19 cellular contexts compared by ENCODE assay signal in the genomic region with DNA sequence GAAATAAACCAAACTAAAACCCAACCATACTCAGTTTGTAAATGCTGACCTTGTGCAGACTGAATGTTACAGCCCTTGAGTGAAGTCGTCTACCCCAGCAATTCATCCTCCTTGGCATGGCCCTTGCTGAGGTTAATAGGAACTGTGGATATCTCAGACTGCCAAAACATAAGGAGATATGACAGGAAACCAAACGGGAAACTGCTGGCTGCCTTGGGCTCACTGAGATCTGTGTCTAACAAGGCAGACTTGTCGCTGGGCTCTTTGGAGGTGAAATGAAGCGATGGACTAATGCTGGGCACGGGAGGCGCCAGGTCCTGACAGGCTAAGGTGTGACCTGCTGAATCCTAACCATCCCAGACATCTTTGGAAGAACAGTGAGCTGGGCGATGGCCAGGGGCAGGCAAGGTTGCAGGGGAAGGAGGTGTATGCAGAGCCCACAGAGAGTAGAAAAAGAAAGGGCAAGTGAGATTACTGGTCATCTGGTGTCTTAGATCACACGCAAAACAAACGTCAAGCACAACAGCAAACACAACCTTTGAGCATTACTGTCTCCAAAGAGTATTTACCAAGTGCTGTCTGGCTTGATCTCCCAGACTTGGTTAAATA. TPM values are rescaled to one million over a fixed set of nuclear protein-coding genes. Genes with fewer than 3 reads are reported as not detected.
DNase-seq lines count a peak whose midpoint lies in the region; ATAC-seq, FAIRE-seq and TF ChIP-seq lines count a peak whose summit lies in the region.
"Had no signal": no experiment of that assay in that cellular context is flagged by ENCODE, and none has a peak within 500 bp of the region (broad histone marks: within the 10 kb centered on the region; RNA-seq: fewer than 3 reads in every experiment).

No MANE protein-coding gene starts in this region.

- H3K9me1 ChIP-seq in endothelial cell of umbilical vein (replicated peaks; ENCODE audit: control insufficient read depth, extremely low read depth, insufficient read depth, low read length), result no peaks in the 10 kb centered on the region

- no peak overlapping the region for H3K4me3 ChIP-seq in Caco-2 (ENCODE audit: low read depth, low read length)
- H3K4me3 ChIP-seq in endothelial cell of umbilical vein (replicated peaks in 1 of 3; ENCODE audit: insufficient read depth in 1 of 3, low read depth in 1 of 3, low read length in 3 of 3), result peak overlapping the region in 2 of 3 experiments; percentile 17 to 57
- H3K4me3 ChIP-seq: dorsolateral prefrontal cortex had no signal

- H3K27me3 ChIP-seq in Caco-2 (replicated peaks; ENCODE audit: control insufficient read depth, insufficient read depth, low read length) (no peaks in the 10 kb centered on the region), endothelial cell of umbilical vein (ENCODE audit: control insufficient read depth in 2 of 2, insufficient read depth in 2 of 2, low read length in 2 of 2) (no peaks in the 10 kb centered on the region)
- H3K27me3 ChIP-seq: dorsolateral prefrontal cortex had no signal

- H3K4me2 ChIP-seq in endothelial cell of umbilical vein (ENCODE audit: insufficient read depth, low read length), result peak overlapping the region; percentile 94

- peak; percentile 71 for TF ChIP-seq POLR2A in endothelial cell of umbilical vein (IDR thresholded peaks at IDR 0.05; ENCODE audit: low read depth, low read length)

- in situ Hi-C loops in SK-MEL-5 (cut with HindIII; ENCODE audit: low pct_unique_long_range_greater_than_20kb, low sequenced_read_pairs), result no loop called here

- H3K27ac Mint-ChIP-seq in Caco-2 (ENCODE audit: unreplicated experiment) (peak overlapping the region; percentile 74), progenitor cell of endocrine pancreas (peak overlapping the region; percentile 90), osteocyte (ENCODE audit: unreplicated experiment) (no peak overlapping the region)
- H3K27ac Mint-ChIP-seq: IgD-negative memory B cell; T-helper 1 cell treated with Interleukin-12 subunit alpha and Interleukin-12 subunit beta and Interleukin-4 antibody, amounts not matched to agents 30 μg/mL and 1 μg/mL, for 36 hours had no signal

- peak; percentile 11 to 42 for DNase-seq in Caco-2
- peak; percentile 36 for DNase-seq in SK-MEL-5 (ENCODE audit: low read depth, low spot score)
- peak; percentile 89 for DNase-seq in endothelial cell of umbilical vein (ENCODE audit: low read depth, low spot score)
- no peak for DNase-seq in progenitor cell of endocrine pancreas (ENCODE audit: low spot score, unreplicated experiment)
- DNase-seq in osteocyte (ENCODE audit: extremely low spot score, unreplicated experiment), result no peak
- no peak for DNase-seq in superior temporal gyrus (ENCODE audit: extremely low spot score)
- no peak for DNase-seq in COLO829 (ENCODE audit: low spot score)
- DNase-seq: dorsolateral prefrontal cortex; midbrain; NCI-H1417 treated with DMSO at 0.1 percent for 48 hours; NCI-H510A; posterior cingulate gyrus; stimulated activated CD4-positive, alpha-beta T cell treated with anti-CD3 and anti-CD28 coated beads, Interleukin-1b, Interleukin-23, amount 100 ng/mL, for 48 hours; stimulated activated CD8-positive, alpha-beta memory T cell treated with anti-CD3 and anti-CD28 coated beads, Interleukin-4, amount 100 ng/mL, for 48 hours had no signal

- dilution Hi-C loops in endothelial cell of umbilical vein (cut with MboI; ENCODE audit: extremely low pct_ligation_motif_present, low sequenced_read_pairs), result no loop called here

- intact Hi-C loops in Caco-2 (cut with micrococcal nuclease; ENCODE audit: unreplicated experiment) (loop anchor here (1.0 kb wide), 1 partner anchor 14 kb away; no protein-coding TSS in a partner anchor), endothelial cell of umbilical vein (cut with micrococcal nuclease) (loop anchor here (1.0 to 5.0 kb wide), 9 partner anchors 9 to 635 kb away; no protein-coding TSS in a partner anchor)

- peaks cover 6% of the 10 kb centered on the region; the same call in 1 of the 2 replicates for H3K4me1 ChIP-seq in Caco-2
- peaks cover 38% of the 10 kb centered on the region for H3K4me1 ChIP-seq in endothelial cell of umbilical vein (ENCODE audit: control insufficient read depth, extremely low read depth, insufficient read depth, low read length)

- H3K9me3 ChIP-seq in Caco-2, result no peaks in the 10 kb centered on the region
- no peaks in the 10 kb centered on the region for H3K9me3 ChIP-seq in endothelial cell of umbilical vein (replicated peaks; ENCODE audit: control insufficient read depth, insufficient read depth, low read length)

- ATAC-seq in HG02973 (IDR thresholded peaks at IDR 0.05; ENCODE audit: unreplicated experiment), result no peak

- BruUV-seq in Caco-2 (replicated peaks; lab: Mats Ljungman, UMichigan), result no TSS peak
- no TSS peak for BruUV-seq in endothelial cell of umbilical vein (replicated peaks; lab: Mats Ljungman, UMichigan)

- H3K36me3 ChIP-seq in Caco-2 (ENCODE audit: control insufficient read depth, insufficient read depth, low read length) (no peaks in the 10 kb centered on the region), endothelial cell of umbilical vein (ENCODE audit: control insufficient read depth in 2 of 2, extremely low read depth in 1 of 2, insufficient read depth in 2 of 2, low read length in 2 of 2) (no peaks in the 10 kb centered on the region)

- peak overlapping the region; percentile 100 for H3K27ac ChIP-seq in endothelial cell of umbilical vein (ENCODE audit: insufficient read depth, low read depth, low read length)
- H3K27ac ChIP-seq: dorsolateral prefrontal cortex had no signal

- TF ChIP-seq CTCF in Caco-2 (IDR thresholded peaks at IDR 0.05; ENCODE audit: insufficient read depth in 1 of 2, low read depth in 1 of 2, low read length in 1 of 2, severe bottlenecking in 1 of 2, unreplicated experiment in 1 of 2) (no peak), endothelial cell of umbilical vein (IDR thresholded peaks at IDR 0.05; ENCODE audit: extremely low read depth in 1 of 2, insufficient read depth in 1 of 2, low read depth in 1 of 2, low read length in 2 of 2) (no peak), progenitor cell of endocrine pancreas (IDR thresholded peaks at IDR 0.05; ENCODE audit: unreplicated experiment) (no peak), osteocyte (IDR thresholded peaks at IDR 0.05) (no peak)

- no peaks in the 10 kb centered on the region for H4K20me1 ChIP-seq in endothelial cell of umbilical vein (replicated peaks; ENCODE audit: control insufficient read depth, extremely low read depth, insufficient read depth, low read length)

- CTCF ChIA-PET in Caco-2 (lab: Charles Lee), result no interaction called here
- CTCF ChIA-PET in endothelial cell of umbilical vein (lab: Charles Lee), result interaction anchor here (0.7 to 2.7 kb wide), 6 partner anchors 11 to 83 kb away, joined by 3 to 11 read pairs (median 3); no protein-coding TSS in a partner anchor

- FAIRE-seq in endothelial cell of umbilical vein (lab: Jason Lieb, UNC), result peak; percentile 78
- FAIRE-seq: astrocyte, urothelium cell line had no signal

- peak overlapping the region; percentile 93 for H2AFZ ChIP-seq in endothelial cell of umbilical vein (ENCODE audit: low read depth, low read length)

- H3K36me3 Mint-ChIP-seq in Caco-2 (ENCODE audit: insufficient read depth, unreplicated experiment), result no peaks in the 10 kb centered on the region
- no peaks in the 10 kb centered on the region for H3K36me3 Mint-ChIP-seq in progenitor cell of endocrine pancreas (ENCODE audit: insufficient read depth)
- H3K36me3 Mint-ChIP-seq in osteocyte (ENCODE audit: unreplicated experiment), result no peaks in the 10 kb centered on the region
- H3K36me3 Mint-ChIP-seq: IgD-negative memory B cell had no signal

- H3K27me3 Mint-ChIP-seq in Caco-2 (ENCODE audit: insufficient read depth, unreplicated experiment) (no peaks in the 10 kb centered on the region), progenitor cell of endocrine pancreas (no peaks in the 10 kb centered on the region), osteocyte (ENCODE audit: unreplicated experiment) (peaks cover 23% of the 10 kb centered on the region)
- H3K27me3 Mint-ChIP-seq: IgD-negative memory B cell had no signal

- H3K4me3 Mint-ChIP-seq in Caco-2 (ENCODE audit: unreplicated experiment), result peak overlapping the region; percentile 69
- peak overlapping the region; percentile 58 for H3K4me3 Mint-ChIP-seq in progenitor cell of endocrine pancreas (ENCODE audit: low read depth)
- no peak overlapping the region for H3K4me3 Mint-ChIP-seq in osteocyte (ENCODE audit: unreplicated experiment)
- H3K4me3 Mint-ChIP-seq: IgD-negative memory B cell; T-helper 1 cell treated with Interleukin-12 subunit alpha and Interleukin-12 subunit beta and Interleukin-4 antibody, amounts not matched to agents 30 μg/mL and 1 μg/mL, for 36 hours had no signal

- H3K9me3 Mint-ChIP-seq in Caco-2 (ENCODE audit: unreplicated experiment) (no peaks in the 10 kb centered on the region), progenitor cell of endocrine pancreas (ENCODE audit: low read depth) (peaks cover 6% of the 10 kb centered on the region), osteocyte (ENCODE audit: unreplicated experiment) (no peaks in the 10 kb centered on the region)
- H3K9me3 Mint-ChIP-seq: T-helper 1 cell treated with Interleukin-12 subunit alpha and Interleukin-12 subunit beta and Interleukin-4 antibody, amounts not matched to agents 30 μg/mL and 1 μg/mL, for 36 hours had no signal

- no peaks in the 10 kb centered on the region for H3K79me2 ChIP-seq in endothelial cell of umbilical vein (ENCODE audit: control insufficient read depth, insufficient read depth, low read length)

- no peaks in the 10 kb centered on the region for H3K4me1 Mint-ChIP-seq in Caco-2 (ENCODE audit: low read depth, unreplicated experiment)
- H3K4me1 Mint-ChIP-seq in progenitor cell of endocrine pancreas (ENCODE audit: low read depth), result peaks cover 30% of the 10 kb centered on the region
- no peaks in the 10 kb centered on the region for H3K4me1 Mint-ChIP-seq in osteocyte (ENCODE audit: unreplicated experiment)

- H3K9ac ChIP-seq in endothelial cell of umbilical vein (replicated peaks; ENCODE audit: extremely low read depth, insufficient read depth, low read length), result peak overlapping the region; percentile 98

- POLR2A ChIA-PET in Caco-2 (lab: Charles Lee), result no interaction called here
- POLR2A ChIA-PET in endothelial cell of umbilical vein (lab: Charles Lee), result no interaction called here

RNA-seq across cellular contexts. Expression of a gene that starts 44.6 kb away (rescaled TPM):
- 104 and 119 TPM in 2 replicates for total RNA-seq in Caco-2 (2022)
- total RNA-seq in SK-MEL-5 (2014; rRNA removed; shearing (Covaris generic)), result 28.8 and 32.9 TPM in 2 replicates
- polyA plus RNA-seq in SK-MEL-5 (2015; cell fraction: cytosol; rRNA removed), result 17.6 and 23.4 TPM in 2 replicates
- polyA plus RNA-seq in SK-MEL-5 (2015; cell fraction: nucleus; rRNA removed), result 5.4 and 8.0 TPM in 2 replicates
- 220 and 287 TPM in 2 replicates for total RNA-seq in endothelial cell of umbilical vein
- polyA plus RNA-seq in endothelial cell of umbilical vein, result 73.4 and 91.1 TPM in 2 replicates
- 125 and 150 TPM in 2 replicates for polyA plus RNA-seq in endothelial cell of umbilical vein (2011; cell fraction: cytosol; rRNA removed)
- 110 and 121 TPM in 2 replicates for polyA plus RNA-seq in endothelial cell of umbilical vein (2011; cell fraction: nucleus; rRNA removed)
- 120 and 220 TPM in 2 replicates for polyA plus RNA-seq in endothelial cell of umbilical vein (2012)
- polyA minus RNA-seq in endothelial cell of umbilical vein, result 138 and 175 TPM in 2 replicates
- polyA minus RNA-seq in endothelial cell of umbilical vein (2011; cell fraction: cytosol; rRNA and poly(A)+ RNA removed), result not detected
- polyA minus RNA-seq in endothelial cell of umbilical vein (2011; cell fraction: nucleus; rRNA and poly(A)+ RNA removed), result 108 and 116 TPM in 2 replicates
- total RNA-seq in progenitor cell of endocrine pancreas, result 188 and 219 TPM in 2 replicates
- not detected in 2 replicates for total RNA-seq in osteocyte

Comparison
In these comparisons a context has a peak if more than half of its experiments do, and no peak if none do; other contexts are left out.
1. DNase-seq: peak in Caco-2 (2 of 2), SK-MEL-5 (single experiment) and endothelial cell of umbilical vein (single experiment); none in progenitor cell of endocrine pancreas (single experiment), osteocyte (single experiment), superior temporal gyrus (single experiment) and COLO829 (single experiment).
2. RNA of a gene that starts 44.6 kb away (total RNA-seq): 220 to 287 TPM in endothelial cell of umbilical vein, 188 to 219 TPM in progenitor cell of endocrine pancreas, 104 to 119 TPM in Caco-2 and 28.8 to 32.9 TPM in SK-MEL-5; not detected in osteocyte; every median in the first group is over 10 times any median in the second.